In genomic region chr19:19191920-19192882, GRCh38 we compare ENCODE assay signal across 8 cellular contexts. TPM values are rescaled to one million over a fixed set of nuclear protein-coding genes. Genes with fewer than 3 reads are reported as not detected.
A peak's percentile ranks its signal among the peaks of the same experiment; 100 is the strongest.
DNase-seq lines count a peak whose midpoint lies in the region; ATAC-seq and TF ChIP-seq lines count a peak whose summit lies in the region.

Gene BORCS8 (minus strand): TSS chr19:19192152. CDS start chr19:19192117, 35 bp downstream.
Gene RFXANK (plus strand): TSS chr19:19192258. CDS start chr19:19193947, 1,689 bp downstream.

- H3K4me1 ChIP-seq in prostate gland (replicated peaks): peaks cover 4% of the 10 kb centered on the region
- no peaks in the 10 kb centered on the region for H3K4me1 ChIP-seq in urinary bladder (ENCODE audit: insufficient read depth)

- intact Hi-C loops in T-helper 2 cell treated with Interferon-gamma antibody and Interleukin-4, amounts not matched to agents 100 ng/mL and 5 ng/mL, for 36 hours (cut with micrococcal nuclease): loop anchor here (1.0 to 5.0 kb wide), 8 partner anchors 11 to 297 kb away; partner anchors contain the start of genes ARMC6, COPE, DDX49 and GATAD2A
- intact Hi-C loops in left ventricle myocardium superior (cut with micrococcal nuclease): no loop called here
- intact Hi-C loops in prostate gland (cut with DNase I): loop anchor here (5.0 kb wide), 1 partner anchor 130 kb away; the partner anchor contains the start of genes MAU2 and SUGP1

- no peaks in the 10 kb centered on the region for H3K36me3 ChIP-seq in prostate gland
- peaks cover 3% of the 10 kb centered on the region for H3K36me3 ChIP-seq in urinary bladder (ENCODE audit: insufficient read depth)

- H3K27ac ChIP-seq in prostate gland (peak within 1 kb of the TSS; percentile 98), urinary bladder (ENCODE audit: low read depth) (peak within 1 kb of the TSS; percentile 99)

- WGBS in prostate gland: under 1% methylated on average over 66 of the region's 66 CpGs
- WGBS in urinary bladder: under 1% methylated on average over 66 of the region's 66 CpGs

- H3K9me3 ChIP-seq in prostate gland: no peaks in the 10 kb centered on the region

- H3K27me3 ChIP-seq in prostate gland (replicated peaks; ENCODE audit: insufficient read depth): no peaks in the 10 kb centered on the region

- peak within 1 kb of the TSS; percentile 73 to 85 for H3K4me3 ChIP-seq in prostate gland
- H3K4me3 ChIP-seq in urinary bladder (ENCODE audit: low read depth, low read length): peak within 1 kb of the TSS; percentile 73

- peak; percentile 71 for ATAC-seq in GM18499 (IDR thresholded peaks at IDR 0.05; ENCODE audit: insufficient read depth, unreplicated experiment)
- ATAC-seq in HG02943 (IDR thresholded peaks at IDR 0.05; ENCODE audit: low read depth, unreplicated experiment): peak; percentile 84
- ATAC-seq in left ventricle myocardium superior: peak; percentile 95

- peak; percentile 48 for TF ChIP-seq POLR2A in prostate gland (IDR thresholded peaks at IDR 0.05)

- DNase-seq in NCI-H187 treated with DMSO at 0.1 percent for 48 hours (lab: John Stamatoyannopoulos, UW): peak; percentile 80
- peak; percentile 88 to 99 (median 98) for DNase-seq in anterior cingulate cortex (lab: John Stamatoyannopoulos, UW)
- peak; percentile 98 for DNase-seq in left ventricle myocardium superior
- peak; percentile 99 for DNase-seq in prostate gland (ENCODE audit: low spot score)

- TF ChIP-seq CTCF in prostate gland (IDR thresholded peaks at IDR 0.05): peak in 1 of 4 experiments; percentile 5

RNA-seq across cellular contexts. Expression of gene BORCS8, which starts in this region (rescaled TPM):
- 31.5 and 38.6 TPM in 2 replicates for total RNA-seq in T-helper 2 cell treated with Interferon-gamma antibody and Interleukin-4, amounts not matched to agents 100 ng/mL and 5 ng/mL, for 36 hours
- total RNA-seq in left ventricle myocardium superior (16.4 TPM), prostate gland (10 to 100 TPM; 18.0 to 26.9 TPM), urinary bladder (7.8 TPM)
- polyA plus RNA-seq in urinary bladder: 23.2 TPM

RNA-seq across cellular contexts. Expression of gene RFXANK, which starts in this region (rescaled TPM):
- 115 and 117 TPM in 2 replicates for total RNA-seq in T-helper 2 cell treated with Interferon-gamma antibody and Interleukin-4, amounts not matched to agents 100 ng/mL and 5 ng/mL, for 36 hours
- total RNA-seq in left ventricle myocardium superior: 38.4 TPM
- 10 to 100 TPM; 44.2 to 46.3 TPM for total RNA-seq in prostate gland
- 28.1 TPM for total RNA-seq in urinary bladder
- 62.8 TPM for polyA plus RNA-seq in urinary bladder

Comparison
In these comparisons a context has a peak if more than half of its experiments do, and no peak if none do; other contexts are left out.
1. Peak in every context shown above with its lines: DNase-seq, ATAC-seq, H3K4me3 ChIP-seq and H3K27ac ChIP-seq.